Comparison of ENCODE assay signal across 13 cellular contexts in the genomic region with DNA sequence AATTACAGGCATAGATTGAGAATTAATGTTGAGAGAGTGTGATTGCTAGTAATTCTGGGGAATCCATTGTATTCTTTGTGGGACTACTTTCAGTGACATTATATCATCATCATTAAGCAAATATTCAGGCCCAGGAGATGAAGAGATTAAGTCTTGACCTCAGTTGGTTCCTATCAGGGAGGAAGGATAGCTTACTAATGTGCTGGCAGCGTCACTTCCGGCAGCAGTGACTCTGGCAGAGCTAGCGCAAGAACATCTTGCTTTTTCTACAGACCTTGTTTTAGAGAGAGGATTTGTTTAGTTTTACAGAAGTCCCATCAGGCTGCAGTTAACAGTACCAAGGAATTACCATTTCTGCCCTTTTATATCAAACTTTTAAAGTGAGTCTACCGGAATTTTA. TPM values are rescaled to one million over a fixed set of nuclear protein-coding genes. Genes with fewer than 3 reads are reported as not detected.
DNase-seq lines count a peak whose midpoint lies in the region; ATAC-seq and TF ChIP-seq lines count a peak whose summit lies in the region.
"Had no signal": no experiment of that assay in that cellular context is flagged by ENCODE, and none has a peak within 500 bp of the region (broad histone marks: within the 10 kb centered on the region; RNA-seq: fewer than 3 reads in every experiment).

No MANE protein-coding gene starts in this region.

- DNase-seq in SK-N-SH (no peak), left cardiac atrium (peak; percentile 51), C1 segment of cervical spinal cord (lab: John Stamatoyannopoulos, UW) (no peak)
- DNase-seq in activated T-helper 1 cell treated with anti-CD3 and anti-CD28 coated beads, Interleukin-12 subunit alpha, Interleukin-12 subunit beta, Interleukin-2, Interleukin-4 antibody, amounts not matched to agents 30 ng/mL and 10 ng/mL and 1 ng/mL, durations not matched to agents 14 hours and 24 hours and 36 hours (ENCODE audit: low spot score): no peak
- no peak for DNase-seq in stimulated activated effector memory CD8-positive, alpha-beta T cell treated with anti-CD3 and anti-CD28 coated beads, Interleukin-12 subunit alpha, Interleukin-12 subunit beta, amount 100 ng/mL, for 72 hours (ENCODE audit: low spot score in 2 of 2)
- DNase-seq in stimulated activated CD4-positive, alpha-beta T cell treated with anti-CD3 and anti-CD28 coated beads, Interleukin-2, amount 100 ng/mL, for 48 hours: no peak
- DNase-seq: H7, kidney glomerular epithelial cell, SIG-M5 had no signal

- no peak overlapping the region for H3K4me3 ChIP-seq in SK-N-SH (ENCODE audit: low read depth in 2 of 2, low read length in 1 of 2)
- H3K4me3 ChIP-seq in gastroesophageal sphincter: no peak overlapping the region
- H3K4me3 ChIP-seq: coronary artery, suprapubic skin had no signal

- H3F3A ChIP-seq in SK-N-SH (replicated peaks; ENCODE audit: insufficient read depth): peaks cover 10% of the 10 kb centered on the region

- no peak overlapping the region for H3K4me3 Mint-ChIP-seq in activated T-helper 1 cell treated with anti-CD3 and anti-CD28 coated beads, Interleukin-12 subunit alpha, Interleukin-12 subunit beta, Interleukin-2, Interleukin-4 antibody, amounts not matched to agents 30 ng/mL and 10 ng/mL and 1 ng/mL, durations not matched to agents 14 hours and 24 hours and 36 hours
- peak overlapping the region; percentile 25 for H3K4me3 Mint-ChIP-seq in stimulated activated effector memory CD8-positive, alpha-beta T cell treated with anti-CD3 and anti-CD28 coated beads, Interleukin-12 subunit alpha, Interleukin-12 subunit beta, amount 100 ng/mL, for 72 hours

- H3K9me3 Mint-ChIP-seq in activated T-helper 1 cell treated with anti-CD3 and anti-CD28 coated beads, Interleukin-12 subunit alpha, Interleukin-12 subunit beta, Interleukin-2, Interleukin-4 antibody, amounts not matched to agents 30 ng/mL and 10 ng/mL and 1 ng/mL, durations not matched to agents 14 hours and 24 hours and 36 hours: no peaks in the 10 kb centered on the region
- H3K9me3 Mint-ChIP-seq in stimulated activated effector memory CD8-positive, alpha-beta T cell treated with anti-CD3 and anti-CD28 coated beads, Interleukin-12 subunit alpha, Interleukin-12 subunit beta, amount 100 ng/mL, for 72 hours: no peaks in the 10 kb centered on the region

- peaks cover 18% of the 10 kb centered on the region for H3K36me3 Mint-ChIP-seq in activated T-helper 1 cell treated with anti-CD3 and anti-CD28 coated beads, Interleukin-12 subunit alpha, Interleukin-12 subunit beta, Interleukin-2, Interleukin-4 antibody, amounts not matched to agents 30 ng/mL and 10 ng/mL and 1 ng/mL, durations not matched to agents 14 hours and 24 hours and 36 hours (ENCODE audit: low read depth)
- H3K36me3 Mint-ChIP-seq in stimulated activated effector memory CD8-positive, alpha-beta T cell treated with anti-CD3 and anti-CD28 coated beads, Interleukin-12 subunit alpha, Interleukin-12 subunit beta, amount 100 ng/mL, for 72 hours: peaks cover 54% of the 10 kb centered on the region

- WGBS in SK-N-SH (ENCODE audit: low lambda C conversion rate): 45% methylated on average over 3 of the region's 4 CpGs
- 63 to 78% methylated on average over 3 to 4 of the region's 4 CpGs for WGBS in gastroesophageal sphincter (ENCODE audit: low coverage in 1 of 2), 2 donors

- peak overlapping the region; percentile 34 for H3K27ac Mint-ChIP-seq in activated T-helper 1 cell treated with anti-CD3 and anti-CD28 coated beads, Interleukin-12 subunit alpha, Interleukin-12 subunit beta, Interleukin-2, Interleukin-4 antibody, amounts not matched to agents 30 ng/mL and 10 ng/mL and 1 ng/mL, durations not matched to agents 14 hours and 24 hours and 36 hours
- H3K27ac Mint-ChIP-seq in stimulated activated effector memory CD8-positive, alpha-beta T cell treated with anti-CD3 and anti-CD28 coated beads, Interleukin-12 subunit alpha, Interleukin-12 subunit beta, amount 100 ng/mL, for 72 hours: peak overlapping the region; percentile 48

- H3K36me3 ChIP-seq in SK-N-SH (replicated peaks in 1 of 2; ENCODE audit: control insufficient read depth in 1 of 2, insufficient read depth in 2 of 2, low read length in 1 of 2) (no peaks in the 10 kb centered on the region), gastroesophageal sphincter (no peaks in the 10 kb centered on the region)
- H3K36me3 ChIP-seq: suprapubic skin had no signal

- H3K79me2 ChIP-seq in SK-N-SH (ENCODE audit: insufficient read depth): peaks cover 46% of the 10 kb centered on the region

- H3K4me1 ChIP-seq in SK-N-SH (ENCODE audit: control insufficient read depth in 1 of 2, insufficient read depth in 2 of 2, low read depth in 1 of 2, low read length in 1 of 2) (no peaks in the 10 kb centered on the region; a peak in 1 of 4 replicates), gastroesophageal sphincter (peaks cover 0 to 43% (median 3%) of the 10 kb centered on the region in 3 donors)

- H3K27me3 ChIP-seq in SK-N-SH (ENCODE audit: insufficient read depth) (no peaks in the 10 kb centered on the region), gastroesophageal sphincter (no peaks in the 10 kb centered on the region)
- H3K27me3 ChIP-seq: suprapubic skin had no signal

- TF ChIP-seq CTCF in SK-N-SH (IDR thresholded peaks at IDR 0.05): no peak
- TF ChIP-seq CTCF in gastroesophageal sphincter (IDR thresholded peaks at IDR 0.05): no peak

- TF ChIP-seq POLR2A in gastroesophageal sphincter (IDR thresholded peaks at IDR 0.05): no peak

- H3K9ac ChIP-seq in SK-N-SH: no peak overlapping the region

- POLR2A ChIA-PET in SK-N-SH (lab: Yijun Ruan, JAX): no interaction called here

- no peaks in the 10 kb centered on the region for H3K27me3 Mint-ChIP-seq in activated T-helper 1 cell treated with anti-CD3 and anti-CD28 coated beads, Interleukin-12 subunit alpha, Interleukin-12 subunit beta, Interleukin-2, Interleukin-4 antibody, amounts not matched to agents 30 ng/mL and 10 ng/mL and 1 ng/mL, durations not matched to agents 14 hours and 24 hours and 36 hours (ENCODE audit: insufficient read depth)

- no peaks in the 10 kb centered on the region for H4K20me1 ChIP-seq in SK-N-SH (ENCODE audit: insufficient read depth)

- ATAC-seq in SK-N-SH treated with all-trans-retinoic acid at 6 μM for 48 hours: no peak
- ATAC-seq in left cardiac atrium: peak; percentile 43 to 76
- ATAC-seq in stimulated activated effector memory CD8-positive, alpha-beta T cell treated with anti-CD3 and anti-CD28 coated beads, Interleukin-12 subunit alpha, Interleukin-12 subunit beta, amount 100 ng/mL, for 72 hours: peak; percentile 63
- ATAC-seq in gastroesophageal sphincter: no peak

- H3K9me3 ChIP-seq in SK-N-SH (no peaks in the 10 kb centered on the region), gastroesophageal sphincter (no peaks in the 10 kb centered on the region)
- H3K9me3 ChIP-seq: suprapubic skin had no signal

- intact Hi-C loops in activated T-helper 1 cell treated with anti-CD3 and anti-CD28 coated beads, Interleukin-12 subunit alpha, Interleukin-12 subunit beta, Interleukin-2, Interleukin-4 antibody, amounts not matched to agents 30 ng/mL and 10 ng/mL and 1 ng/mL, durations not matched to agents 14 hours and 24 hours and 36 hours (cut with micrococcal nuclease): no loop called here
- intact Hi-C loops in left cardiac atrium (cut with DNase I): no loop called here

- TF ChIP-seq EP300 in SK-N-SH (IDR thresholded peaks at IDR 0.05; ENCODE audit: borderline replicate concordance in 1 of 2, low read depth in 1 of 2, low read length in 1 of 2) (no peak), gastroesophageal sphincter (IDR thresholded peaks at IDR 0.05) (no peak)

- peak overlapping the region; percentile 43 for H3K4me2 ChIP-seq in SK-N-SH

- H2AFZ ChIP-seq in SK-N-SH (ENCODE audit: low read depth): peak overlapping the region; percentile 65

- TF ChIP-seq RAD21 in SK-N-SH (IDR thresholded peaks at IDR 0.05; ENCODE audit: low read length): no peak

- CTCF ChIA-PET in SK-N-SH (lab: Yijun Ruan, JAX): no interaction called here

- peaks cover 51% of the 10 kb centered on the region for H3K4me1 Mint-ChIP-seq in activated T-helper 1 cell treated with anti-CD3 and anti-CD28 coated beads, Interleukin-12 subunit alpha, Interleukin-12 subunit beta, Interleukin-2, Interleukin-4 antibody, amounts not matched to agents 30 ng/mL and 10 ng/mL and 1 ng/mL, durations not matched to agents 14 hours and 24 hours and 36 hours (ENCODE audit: low read depth)
- peaks cover 67% of the 10 kb centered on the region for H3K4me1 Mint-ChIP-seq in stimulated activated effector memory CD8-positive, alpha-beta T cell treated with anti-CD3 and anti-CD28 coated beads, Interleukin-12 subunit alpha, Interleukin-12 subunit beta, amount 100 ng/mL, for 72 hours

- H3K27ac ChIP-seq in SK-N-SH (ENCODE audit: low read depth in 2 of 2, low read length in 1 of 2) (peak overlapping the region in 1 of 2 experiments; percentile 60; a peak in 2 of 4 replicates), gastroesophageal sphincter (peak overlapping the region in 2 of 4 donors; percentile 42 to 45)
- H3K27ac ChIP-seq: coronary artery, suprapubic skin had no signal

- H3K9me2 ChIP-seq in SK-N-SH: no peaks in the 10 kb centered on the region

TF ChIP-seq in SK-N-SH, 30 proteins besides CTCF, POLR2A, EP300 and RAD21 (continues in another document):
- TF ChIP-seq GABPA (IDR thresholded peaks at IDR 0.05; ENCODE audit: low read depth) (peak; percentile 30; the same call in 1 of the 2 replicates), FOSL2 (IDR thresholded peaks at IDR 0.05; ENCODE audit: borderline replicate concordance, low read depth) (no peak)

TF ChIP-seq in SK-N-SH treated with all-trans-retinoic acid at 6 μM for 48 hours, 23 proteins besides CTCF, POLR2A, EP300 and RAD21 (continues in another document):
- TF ChIP-seq PPARA (CRISPR knock-in tag; IDR thresholded peaks at IDR 0.05; ENCODE audit: borderline replicate concordance): no peak

RNA-seq across cellular contexts. Expression of a gene that starts 20.3 kb away (rescaled TPM):
- polyA plus RNA-seq in SK-N-SH (2012; rRNA removed): 9.5 and 12.2 TPM in 2 replicates
- polyA plus RNA-seq in SK-N-SH (2012; cell fraction: cytosol; rRNA removed): 14.1 and 14.3 TPM in 2 replicates
- polyA plus RNA-seq in SK-N-SH (2012; cell fraction: nucleus; rRNA removed): 2.2 and 4.3 TPM in 2 replicates
- 49.5 and 53.6 TPM in 2 replicates for total RNA-seq in activated T-helper 1 cell treated with anti-CD3 and anti-CD28 coated beads, Interleukin-12 subunit alpha, Interleukin-12 subunit beta, Interleukin-2, Interleukin-4 antibody, amounts not matched to agents 30 ng/mL and 10 ng/mL and 1 ng/mL, durations not matched to agents 14 hours and 24 hours and 36 hours
- total RNA-seq in left cardiac atrium: 10 to 100 TPM; 32.7 to 35.7 TPM
- 10 to 100 TPM in 3 of 4 donors, 1 to 10 TPM in 1; 9.7 to 37.6 (median 28.5) TPM for total RNA-seq in gastroesophageal sphincter

RNA-seq across cellular contexts. Expression of a gene that starts 20.6 kb away (rescaled TPM):
- 8.4 and 9.7 TPM in 2 replicates for polyA plus RNA-seq in SK-N-SH (2012; rRNA removed)
- polyA plus RNA-seq in SK-N-SH (2012; cell fraction: cytosol; rRNA removed): 9.7 and 11.0 TPM in 2 replicates
- 8.9 and 16.3 TPM in 2 replicates for polyA plus RNA-seq in SK-N-SH (2012; cell fraction: nucleus; rRNA removed)
- 7.1 and 9.2 TPM in 2 replicates for total RNA-seq in activated T-helper 1 cell treated with anti-CD3 and anti-CD28 coated beads, Interleukin-12 subunit alpha, Interleukin-12 subunit beta, Interleukin-2, Interleukin-4 antibody, amounts not matched to agents 30 ng/mL and 10 ng/mL and 1 ng/mL, durations not matched to agents 14 hours and 24 hours and 36 hours
- total RNA-seq in left cardiac atrium: 10 to 100 TPM; 21.4 to 23.3 TPM
- total RNA-seq in gastroesophageal sphincter: 10 to 100 TPM in 2 of 4 donors, 1 to 10 TPM in 2; 6.3 to 21.5 (median 13.6) TPM

Comparison
In these comparisons a context has a peak if more than half of its experiments do, and no peak if none do; other contexts are left out.
1. ATAC-seq: peak in left cardiac atrium (2 of 2) and stimulated activated effector memory CD8-positive, alpha-beta T cell treated with anti-CD3 and anti-CD28 coated beads, Interleukin-12 subunit alpha, Interleukin-12 subunit beta, amount 100 ng/mL, for 72 hours (single experiment); none in SK-N-SH treated with all-trans-retinoic acid at 6 μM for 48 hours (single experiment) and gastroesophageal sphincter (single experiment).